8 cellular contexts compared by ENCODE assay signal in genomic region chr6:105989178-105989577, GRCh38.
"Had no signal": no experiment of that assay in that cellular context is flagged by ENCODE, and none has a peak within 500 bp of the region (broad histone marks: within the 10 kb centered on the region; RNA-seq: fewer than 3 reads in every experiment).

No MANE protein-coding gene starts in this region.

- FAIRE-seq: G401.6, GM12878, GM12891, GM12892, GM18507, GM19239 had no signal

- ATAC-seq: GM12878 had no signal

- DNase-seq: GDM1, GF-D8 had no signal

- H3K4me3 ChIP-seq: GM12878 had no signal
